In genomic region chr15:57143511-57144078, GRCh38 we compare ENCODE assay signal across 2 cellular contexts.
TF ChIP-seq lines count a peak whose summit lies in the region.

No MANE protein-coding gene starts in this region.

TF ChIP-seq in SK-N-SH, 30 proteins besides CTCF, POLR2A, EP300 and RAD21 (continued from another document):
- no peak for TF ChIP-seq RCOR1 (IDR thresholded peaks at IDR 0.05; ENCODE audit: low read length)
- no peak for TF ChIP-seq GATA2 (CRISPR knock-in tag; IDR thresholded peaks at IDR 0.05)
- no peak for TF ChIP-seq NFIC (IDR thresholded peaks at IDR 0.05; ENCODE audit: borderline replicate concordance)
- TF ChIP-seq SIN3A (IDR thresholded peaks at IDR 0.05; ENCODE audit: borderline replicate concordance, low read depth, low read length), result no peak
- no peak for TF ChIP-seq FOXM1 (IDR thresholded peaks at IDR 0.05; ENCODE audit: low read depth)
- TF ChIP-seq NRF1 (IDR thresholded peaks at IDR 0.05; ENCODE audit: low read depth, low read length), result no peak
- no peak for TF ChIP-seq SMC3 (IDR thresholded peaks at IDR 0.05; ENCODE audit: low read depth, low read length)
- no peak for TF ChIP-seq FOXJ3 (CRISPR knock-in tag; IDR thresholded peaks at IDR 0.05)
- no peak for TF ChIP-seq REST (IDR thresholded peaks at IDR 0.05; ENCODE audit: low read depth, low read length)
- TF ChIP-seq EZH2phosphoT487 (IDR thresholded peaks at IDR 0.05; ENCODE audit: borderline replicate concordance, low read depth), result no peak
- no peak for TF ChIP-seq RXRA (IDR thresholded peaks at IDR 0.05; ENCODE audit: borderline replicate concordance, low read depth)
- no peak for TF ChIP-seq CHD2 (IDR thresholded peaks at IDR 0.05; ENCODE audit: low read length, partially characterized antibody)
- TF ChIP-seq YY1 (IDR thresholded peaks at IDR 0.05; ENCODE audit: low read depth), result no peak
- no peak for TF ChIP-seq TEAD4 (IDR thresholded peaks at IDR 0.05; ENCODE audit: borderline replicate concordance, insufficient read depth)
- no peak for TF ChIP-seq MEF2A (IDR thresholded peaks at IDR 0.05; ENCODE audit: borderline replicate concordance, low read depth)
- no peak for TF ChIP-seq ELF1 (IDR thresholded peaks at IDR 0.05)

TF ChIP-seq in SK-N-SH treated with all-trans-retinoic acid at 6 μM for 48 hours, 23 proteins besides CTCF, POLR2A, EP300 and RAD21 (continued from another document):
- TF ChIP-seq ZC3H10 (CRISPR knock-in tag; IDR thresholded peaks at IDR 0.05), result no peak
- no peak for TF ChIP-seq GLIS3 (CRISPR knock-in tag; IDR thresholded peaks at IDR 0.05)
- TF ChIP-seq CSDC2 (CRISPR knock-in tag; IDR thresholded peaks at IDR 0.05), result no peak
- TF ChIP-seq POU6F1 (CRISPR knock-in tag; IDR thresholded peaks at IDR 0.05; ENCODE audit: borderline replicate concordance, low read depth), result no peak
- no peak for TF ChIP-seq TOX (CRISPR knock-in tag; IDR thresholded peaks at IDR 0.05; ENCODE audit: borderline replicate concordance)
- TF ChIP-seq ZNF70 (CRISPR knock-in tag; IDR thresholded peaks at IDR 0.05), result no peak
- no peak for TF ChIP-seq ZNF565 (CRISPR knock-in tag; conservative IDR thresholded peaks at IDR 0.05; ENCODE audit: low read depth)
- TF ChIP-seq PPARA (CRISPR knock-in tag; IDR thresholded peaks at IDR 0.05; ENCODE audit: borderline replicate concordance), result no peak
- TF ChIP-seq ZFP30 (CRISPR knock-in tag; IDR thresholded peaks at IDR 0.05), result no peak
- TF ChIP-seq CREB5 (CRISPR knock-in tag; IDR thresholded peaks at IDR 0.05; ENCODE audit: low read depth), result no peak
- no peak for TF ChIP-seq ARNTL (CRISPR knock-in tag; IDR thresholded peaks at IDR 0.05; ENCODE audit: borderline replicate concordance, low read depth)
- TF ChIP-seq CSRNP3 (CRISPR knock-in tag; IDR thresholded peaks at IDR 0.05), result no peak
- TF ChIP-seq TSHZ2 (CRISPR knock-in tag; IDR thresholded peaks at IDR 0.05), result no peak
- TF ChIP-seq TCF4 (CRISPR knock-in tag; IDR thresholded peaks at IDR 0.05; ENCODE audit: borderline replicate concordance), result no peak
- no peak for TF ChIP-seq OSR1 (CRISPR knock-in tag; IDR thresholded peaks at IDR 0.05)
- TF ChIP-seq ZNF8 (CRISPR knock-in tag; IDR thresholded peaks at IDR 0.05), result no peak
- no peak for TF ChIP-seq ESRRG (CRISPR knock-in tag; IDR thresholded peaks at IDR 0.05)
